9 cellular contexts compared by ENCODE assay signal in genomic region chr18:51251625-51252024, GRCh38. TPM values are rescaled to one million over a fixed set of nuclear protein-coding genes. Genes with fewer than 3 reads are reported as not detected.
A peak's percentile ranks its signal among the peaks of the same experiment; 100 is the strongest.
DNase-seq lines count a peak whose midpoint lies in the region; ATAC-seq and TF ChIP-seq lines count a peak whose summit lies in the region.
"Had no signal": no experiment of that assay in that cellular context is flagged by ENCODE, and none has a peak within 500 bp of the region (broad histone marks: within the 10 kb centered on the region; RNA-seq: fewer than 3 reads in every experiment).

No MANE protein-coding gene starts in this region.

- no peak overlapping the region for H3K9ac ChIP-seq in Karpas-422 (ENCODE audit: low read length)

- peak overlapping the region; percentile 50; the same call in 1 of the 2 replicates for H3K27ac ChIP-seq in Karpas-422 (ENCODE audit: low read length)
- H3K27ac ChIP-seq in effector memory CD4-positive, alpha-beta T cell (ENCODE audit: insufficient read depth, low read length, poor library complexity, severe bottlenecking), result no peak overlapping the region

- peaks cover 18% of the 10 kb centered on the region for H3K4me1 ChIP-seq in Karpas-422 (ENCODE audit: low read length)
- H3K4me1 ChIP-seq in effector memory CD4-positive, alpha-beta T cell (ENCODE audit: control insufficient read depth, insufficient read depth, low read length, poor library complexity, severe bottlenecking), result no peaks in the 10 kb centered on the region

- H4K20me1 ChIP-seq in Karpas-422 (ENCODE audit: insufficient read depth, low read depth, low read length), result no peaks in the 10 kb centered on the region

- TF ChIP-seq CTCF in GM06990 (IDR thresholded peaks at IDR 0.05; ENCODE audit: insufficient read depth, low read length, poor library complexity, severe bottlenecking), result no peak

- H3K36me3 ChIP-seq in GM06990 (ENCODE audit: control insufficient read depth, insufficient read depth, low read length), result no peaks in the 10 kb centered on the region
- no peaks in the 10 kb centered on the region for H3K36me3 ChIP-seq in Karpas-422 (ENCODE audit: insufficient read depth, low read length)
- no peaks in the 10 kb centered on the region for H3K36me3 ChIP-seq in effector memory CD4-positive, alpha-beta T cell (ENCODE audit: control insufficient read depth, insufficient read depth, low read length)

- H3K9me2 ChIP-seq in Karpas-422 (replicated peaks; ENCODE audit: insufficient read depth, low read length), result no peaks in the 10 kb centered on the region

- H3K79me2 ChIP-seq in Karpas-422 (ENCODE audit: low read length), result no peaks in the 10 kb centered on the region

- H3K4me2 ChIP-seq in Karpas-422 (ENCODE audit: low read depth, low read length, poor library complexity, severe bottlenecking), result peak overlapping the region; percentile 44

- peak; percentile 69 for DNase-seq in GM06990 (ENCODE audit: extremely low read depth, insufficient read length)
- peak; percentile 89 for DNase-seq in Karpas-422
- no peak for DNase-seq in NCI-H1105 treated with DMSO at 0.1 percent for 48 hours (lab: John Stamatoyannopoulos, UW)
- DNase-seq in effector CD8-positive, alpha-beta T cell (lab: John Stamatoyannopoulos, UW), result no peak
- no peak for DNase-seq in effector memory CD4-positive, alpha-beta T cell
- DNase-seq in NCI-H510A (lab: John Stamatoyannopoulos, UW), result no peak
- DNase-seq: NK-92 treated with Interleukin-12 subunit alpha and Interleukin-12 subunit beta, amount 100 ng/mL, for 24 hours had no signal

- no peaks in the 10 kb centered on the region for H3K9me3 ChIP-seq in Karpas-422 (ENCODE audit: low read length)
- no peaks in the 10 kb centered on the region for H3K9me3 ChIP-seq in effector memory CD4-positive, alpha-beta T cell (ENCODE audit: control insufficient read depth, low read length)

- H2AFZ ChIP-seq in Karpas-422 (ENCODE audit: low read length), result no peak overlapping the region

- H3K4me3 ChIP-seq in GM06990 (replicated peaks; ENCODE audit: low read depth, low read length) (no peak overlapping the region), Karpas-422 (ENCODE audit: low read length) (no peak overlapping the region)
- no peak overlapping the region for H3K4me3 ChIP-seq in effector memory CD4-positive, alpha-beta T cell (ENCODE audit: insufficient read depth, low read depth, low read length, poor library complexity, severe bottlenecking)

- ATAC-seq in GM19351 (IDR thresholded peaks at IDR 0.05; ENCODE audit: unreplicated experiment) (peak; percentile 100), HG02870 (IDR thresholded peaks at IDR 0.05; ENCODE audit: unreplicated experiment) (peak; percentile 99)

- no peaks in the 10 kb centered on the region for H3K27me3 ChIP-seq in GM06990 (replicated peaks; ENCODE audit: control insufficient read depth, insufficient read depth, low read length)
- H3K27me3 ChIP-seq in Karpas-422 (ENCODE audit: low read length), result no peaks in the 10 kb centered on the region
- H3K27me3 ChIP-seq in effector memory CD4-positive, alpha-beta T cell (replicated peaks; ENCODE audit: control insufficient read depth, insufficient read depth, low read length, poor library complexity, severe bottlenecking), result peaks cover 2% of the 10 kb centered on the region

RNA-seq across cellular contexts. Expression of gene MEX3C, which starts 54.1 kb away (rescaled TPM):
- 28.8 and 43.7 TPM in 2 replicates for total RNA-seq in Karpas-422 (2014; rRNA removed; shearing (Covaris generic); ENCODE audit: low replicate concordance)

Comparison
In these comparisons a context has a peak if more than half of its experiments do, and no peak if none do; other contexts are left out.
1. DNase-seq: peak in GM06990 (single experiment) and Karpas-422 (single experiment); none in NCI-H1105 treated with DMSO at 0.1 percent for 48 hours (single experiment), effector CD8-positive, alpha-beta T cell (single experiment), effector memory CD4-positive, alpha-beta T cell (0 of 3) and NCI-H510A (single experiment).